8 cellular contexts compared by ENCODE assay signal in genomic region chr20:16761305-16761829, GRCh38. TPM values are rescaled to one million over a fixed set of nuclear protein-coding genes. Genes with fewer than 3 reads are reported as not detected.
A peak's percentile ranks its signal among the peaks of the same experiment; 100 is the strongest.
DNase-seq lines count a peak whose midpoint lies in the region; ATAC-seq and TF ChIP-seq lines count a peak whose summit lies in the region.

No MANE protein-coding gene starts in this region.

- no peak overlapping the region for H3K4me3 ChIP-seq in AG10803 (ENCODE audit: low read length)
- no peak overlapping the region for H3K4me3 ChIP-seq in epithelial cell of esophagus (ENCODE audit: low read length)

- H3K27me3 Mint-ChIP-seq in activated CD8-positive, alpha-beta T cell treated with anti-CD3 and anti-CD28 coated beads, Interleukin-2, amount 10 ng/mL, durations not matched to agents 7 days and 5 days (ENCODE audit: low read depth), result peaks cover 5% of the 10 kb centered on the region

- no peaks in the 10 kb centered on the region for H3K4me1 Mint-ChIP-seq in activated CD8-positive, alpha-beta T cell treated with anti-CD3 and anti-CD28 coated beads, Interleukin-2, amount 10 ng/mL, durations not matched to agents 7 days and 5 days (ENCODE audit: low read depth)

- H3K4me3 Mint-ChIP-seq in activated CD8-positive, alpha-beta T cell treated with anti-CD3 and anti-CD28 coated beads, Interleukin-2, amount 10 ng/mL, durations not matched to agents 7 days and 5 days, result no peak overlapping the region

- POLR2A ChIA-PET in activated CD8-positive, alpha-beta T cell treated with anti-CD3 and anti-CD28 coated beads, Interleukin-2, amount 10 ng/mL, durations not matched to agents 7 days and 5 days (lab: Charles Lee), result no interaction called here

- peak; percentile 71 for DNase-seq in AG10803 (ENCODE audit: low read depth)
- DNase-seq in HK-2 (ENCODE audit: unreplicated experiment), result peak; percentile 45
- DNase-seq in NCI-H774 (lab: John Stamatoyannopoulos, UW), result peak; percentile 31
- DNase-seq in activated CD8-positive, alpha-beta T cell treated with anti-CD3 and anti-CD28 coated beads, Interleukin-2, amount 10 ng/mL, durations not matched to agents 7 days and 5 days, result peak; percentile 66
- DNase-seq in epithelial cell of esophagus (ENCODE audit: low read depth), result peak; percentile 76
- peak; percentile 59 for DNase-seq in mucosa of gallbladder (ENCODE audit: low spot score)
- DNase-seq in substantia nigra (lab: John Stamatoyannopoulos, UW), result peak in 40 of 49 donors; percentile 6 to 77 (median 24)

- TF ChIP-seq CTCF in AG10803 (conservative IDR thresholded peaks at IDR 0.05; ENCODE audit: low read length) (peak; percentile 90), epithelial cell of esophagus (IDR thresholded peaks at IDR 0.05; ENCODE audit: insufficient read depth, low read depth, low read length, missing control alignments) (peak; percentile 80)

- no peaks in the 10 kb centered on the region for H3K36me3 Mint-ChIP-seq in activated CD8-positive, alpha-beta T cell treated with anti-CD3 and anti-CD28 coated beads, Interleukin-2, amount 10 ng/mL, durations not matched to agents 7 days and 5 days (ENCODE audit: low read depth)

- no peak overlapping the region for H3K27ac ChIP-seq in substantia nigra (ENCODE audit: low read depth, low read length, poor library complexity, severe bottlenecking)

- no peak overlapping the region for H3K27ac Mint-ChIP-seq in activated CD8-positive, alpha-beta T cell treated with anti-CD3 and anti-CD28 coated beads, Interleukin-2, amount 10 ng/mL, durations not matched to agents 7 days and 5 days

- peak; percentile 65 for ATAC-seq in GM18519 (IDR thresholded peaks at IDR 0.05; ENCODE audit: low FRiP score, unreplicated experiment)
- ATAC-seq in activated CD8-positive, alpha-beta T cell treated with anti-CD3 and anti-CD28 coated beads, Interleukin-2, amount 10 ng/mL, durations not matched to agents 7 days and 5 days, result peak; percentile 57

- H3K9me3 Mint-ChIP-seq in activated CD8-positive, alpha-beta T cell treated with anti-CD3 and anti-CD28 coated beads, Interleukin-2, amount 10 ng/mL, durations not matched to agents 7 days and 5 days (ENCODE audit: insufficient read depth), result no peaks in the 10 kb centered on the region

- CTCF ChIA-PET in activated CD8-positive, alpha-beta T cell treated with anti-CD3 and anti-CD28 coated beads, Interleukin-2, amount 10 ng/mL, durations not matched to agents 7 days and 5 days (lab: Charles Lee), result interaction anchor here (0.6 to 2.0 kb wide), 17 partner anchors 9 to 251 kb away, joined by 3 to 7 read pairs (median 3); partner anchors contain the start of gene OTOR

RNA-seq across cellular contexts. Expression of gene OTOR, which starts 13.2 kb away (rescaled TPM):
- not detected for total RNA-seq in activated CD8-positive, alpha-beta T cell treated with anti-CD3 and anti-CD28 coated beads, Interleukin-2, amount 10 ng/mL, durations not matched to agents 7 days and 5 days
- total RNA-seq in mucosa of gallbladder, result not detected

RNA-seq across cellular contexts. Expression of gene SNRPB2, which starts 31.5 kb away (rescaled TPM):
- 100 to 1,000 TPM in 1 of 2 experiments, 10 to 100 TPM in 1; 91.2 to 100 TPM for total RNA-seq in activated CD8-positive, alpha-beta T cell treated with anti-CD3 and anti-CD28 coated beads, Interleukin-2, amount 10 ng/mL, durations not matched to agents 7 days and 5 days
- 32.3 TPM for total RNA-seq in mucosa of gallbladder

Comparison
In these comparisons a context has a peak if more than half of its experiments do, and no peak if none do; other contexts are left out.
1. DNase-seq: peak in every context shown above with its lines; median percentile 76 in epithelial cell of esophagus; 71 in AG10803; 66 in activated CD8-positive, alpha-beta T cell treated with anti-CD3 and anti-CD28 coated beads, Interleukin-2, amount 10 ng/mL, durations not matched to agents 7 days and 5 days; 59 in mucosa of gallbladder; 45 in HK-2; 31 in NCI-H774; 24 in substantia nigra.